12 cellular contexts compared by ENCODE assay signal in the genomic region with DNA sequence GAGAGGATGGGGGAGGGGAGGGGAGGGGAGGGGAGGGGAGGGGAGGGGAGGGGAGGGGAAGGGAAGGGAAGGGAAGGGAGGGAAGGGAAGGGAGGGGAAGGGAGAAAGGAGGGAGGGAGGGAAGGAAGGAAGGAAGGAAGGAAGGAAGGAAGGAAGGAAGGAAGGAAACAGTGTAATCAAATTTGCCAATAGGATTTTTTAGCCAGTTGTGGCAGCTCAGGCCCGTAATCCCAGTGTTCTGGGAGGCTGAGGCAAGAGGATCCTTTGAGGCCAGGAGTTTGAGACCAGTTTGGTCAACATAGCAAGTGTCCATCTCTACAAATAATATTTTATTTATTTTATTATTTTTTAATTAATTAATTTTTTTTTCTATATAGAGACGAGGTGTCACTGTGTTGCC. TPM values are rescaled to one million over a fixed set of nuclear protein-coding genes. Genes with fewer than 3 reads are reported as not detected.
"Had no signal": no experiment of that assay in that cellular context is flagged by ENCODE, and none has a peak within 500 bp of the region (broad histone marks: within the 10 kb centered on the region; RNA-seq: fewer than 3 reads in every experiment).

No MANE protein-coding gene starts in this region.

- H3K4me1 ChIP-seq: HAP-1 had no signal

- H3K27ac ChIP-seq: GM23248 had no signal

- H3K4me3 ChIP-seq: GM23248, GM23338, HAP-1 had no signal

- FAIRE-seq: H1, H54 had no signal

- H3K4me2 ChIP-seq: GM23338 had no signal

- ATAC-seq: HCT116 had no signal

- H2AFZ ChIP-seq: GM23248 had no signal

- H3K9me3 Mint-ChIP-seq: GM23338, H9 had no signal

- DNase-seq: GM23248, GOT3, H7, H9, HCEC 1CT, HFFc6 had no signal

- H3K36me3 ChIP-seq: HAP-1 had no signal

- H3K4me3 Mint-ChIP-seq: GM23338, H9, HFFc6 had no signal

- H3K27ac Mint-ChIP-seq: GM23338, H9, HFFc6 had no signal

- H3K9ac ChIP-seq: GM23248 had no signal

- H3K9me3 ChIP-seq: HAP-1 had no signal

RNA-seq across cellular contexts. Expression of a gene that starts 19.4 kb away (rescaled TPM):
- total RNA-seq: GM23248, GM23338, H1, H4, H7, HFFc6 had no signal
- polyA plus RNA-seq: GM23248, H1 had no signal

RNA-seq across cellular contexts. Expression of a gene that starts 52.5 kb away (rescaled TPM):
- total RNA-seq: GM23248, GM23338, H1, H4, H9, HFFc6 had no signal
- polyA plus RNA-seq: GM23248, GM23338 had no signal
